In the genomic region with DNA sequence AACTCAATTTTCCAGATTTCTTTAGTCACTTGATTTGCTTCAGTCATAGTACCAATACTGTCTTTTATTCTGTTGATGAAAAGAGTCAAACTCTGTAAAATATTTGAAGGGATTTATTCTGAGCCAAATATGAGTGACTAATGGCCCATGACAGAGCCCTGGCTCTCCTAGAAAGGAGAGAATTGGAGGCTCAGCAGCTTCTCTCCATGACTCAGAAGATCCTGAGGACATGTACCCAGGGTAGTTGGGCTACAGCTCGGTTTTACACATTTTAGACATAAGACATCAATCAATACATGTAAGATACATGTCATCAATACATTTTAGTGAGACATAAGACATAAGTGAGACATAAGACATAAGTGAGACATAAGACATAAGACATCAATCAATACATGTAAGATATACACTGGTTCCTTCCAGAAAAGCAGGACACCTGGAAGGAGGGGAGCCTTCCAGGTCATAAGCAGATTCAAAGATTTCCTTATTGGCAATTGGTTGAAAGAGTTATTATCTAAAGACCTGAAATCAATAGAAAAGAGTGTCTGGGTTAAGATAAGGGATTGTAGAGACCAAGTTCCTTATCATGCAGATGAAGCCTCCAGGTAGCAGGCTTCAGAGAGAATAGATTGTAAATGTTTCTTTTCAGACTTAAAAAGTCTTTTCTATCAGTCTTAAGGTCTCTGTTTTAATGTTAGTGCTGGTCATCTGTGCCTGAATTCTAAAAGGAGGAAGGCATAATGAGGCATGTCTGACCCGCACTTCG, we compare ENCODE assay signal across 14 cellular contexts.
DNase-seq lines count a peak whose midpoint lies in the region; ATAC-seq, FAIRE-seq and TF ChIP-seq lines count a peak whose summit lies in the region.
"Had no signal": no experiment of that assay in that cellular context is flagged by ENCODE, and none has a peak within 500 bp of the region (broad histone marks: within the 10 kb centered on the region; RNA-seq: fewer than 3 reads in every experiment).

No MANE protein-coding gene starts in this region.

- ATAC-seq in HepG2 (no peak), right lobe of liver (no peak), GM21360 (IDR thresholded peaks at IDR 0.05; ENCODE audit: unreplicated experiment) (no peak)
- ATAC-seq in CD8-positive, alpha-beta T cell, result no peak

- H3K9ac ChIP-seq in HepG2 (ENCODE audit: insufficient read depth, low read depth, low read length) (no peak overlapping the region), astrocyte (ENCODE audit: low read length) (no peak overlapping the region)

- no peaks in the 10 kb centered on the region for H3K27me3 Mint-ChIP-seq in astrocyte (ENCODE audit: low read depth, unreplicated experiment)
- H3K27me3 Mint-ChIP-seq in CD8-positive, alpha-beta T cell (ENCODE audit: low read depth), result no peaks in the 10 kb centered on the region
- H3K27me3 Mint-ChIP-seq: type B pancreatic cell had no signal

- H3K4me1 ChIP-seq in HepG2 (ENCODE audit: insufficient read depth, low read length), result peaks cover 83% of the 10 kb centered on the region
- H3K4me1 ChIP-seq in right lobe of liver, result peaks cover 0 to 31% (median 13%) of the 10 kb centered on the region in 4 donors
- peaks cover 5% of the 10 kb centered on the region for H3K4me1 ChIP-seq in astrocyte (ENCODE audit: insufficient read depth, low read length)
- H3K4me1 ChIP-seq in hepatocyte (ENCODE audit: insufficient read depth), result peaks cover 23% of the 10 kb centered on the region
- no peaks in the 10 kb centered on the region for H3K4me1 ChIP-seq in CD8-positive, alpha-beta T cell (ENCODE audit: insufficient read depth, low read length)

- no peak for TF ChIP-seq EP300 in HepG2 (IDR thresholded peaks at IDR 0.05; ENCODE audit: low read depth in 2 of 2, low read length in 2 of 2)
- no peak for TF ChIP-seq EP300 in HepG2 (CRISPR knock-in tag; IDR thresholded peaks at IDR 0.05; ENCODE audit: borderline replicate concordance)

- H3K36me3 Mint-ChIP-seq in astrocyte (ENCODE audit: low read depth, unreplicated experiment), result no peaks in the 10 kb centered on the region
- no peaks in the 10 kb centered on the region for H3K36me3 Mint-ChIP-seq in CD8-positive, alpha-beta T cell
- H3K36me3 Mint-ChIP-seq: type B pancreatic cell had no signal

- 100% methylated on average over 3 of the region's 3 CpGs for WGBS in HepG2 (ENCODE audit: low lambda C conversion rate)
- 82% methylated on average over 3 of the region's 3 CpGs for WGBS in right lobe of liver (ENCODE audit: insufficient coverage, low coverage, low lambda C conversion rate, missing lambda C conversion rate)
- WGBS in hepatocyte (ENCODE audit: low lambda C conversion rate, missing lambda C conversion rate), result 71% methylated on average over 3 of the region's 3 CpGs

- no peaks in the 10 kb centered on the region for H3K36me3 ChIP-seq in HepG2 (replicated peaks in 1 of 2; ENCODE audit: control insufficient read depth in 1 of 2, insufficient read depth in 2 of 2, low read length in 2 of 2)
- no peaks in the 10 kb centered on the region for H3K36me3 ChIP-seq in right lobe of liver
- no peaks in the 10 kb centered on the region for H3K36me3 ChIP-seq in astrocyte (ENCODE audit: insufficient read depth, low read length)
- H3K36me3 ChIP-seq in hepatocyte (replicated peaks; ENCODE audit: insufficient read depth, low read depth), result no peaks in the 10 kb centered on the region
- no peaks in the 10 kb centered on the region for H3K36me3 ChIP-seq in CD8-positive, alpha-beta T cell (ENCODE audit: insufficient read depth, low read length)
- H3K36me3 ChIP-seq: SJSA1 had no signal

- in situ Hi-C loops in HepG2 (cut with HindIII; ENCODE audit: extremely low pct_ligation_motif_present, low pct_unique_long_range_greater_than_20kb), result no loop called here

- intact Hi-C loops in HepG2 (cut with micrococcal nuclease; ENCODE audit: unreplicated experiment) (no loop called here), right lobe of liver (cut with DNase I) (no loop called here)
- intact Hi-C loops in CD8-positive, alpha-beta T cell (cut with DNase I, micrococcal nuclease), result no loop called here

- H3K4me3 ChIP-seq in HepG2 (replicated peaks in 1 of 3; ENCODE audit: insufficient read depth in 1 of 3, low read depth in 2 of 3, low read length in 3 of 3), result no peak overlapping the region
- no peak overlapping the region for H3K4me3 ChIP-seq in right lobe of liver
- H3K4me3 ChIP-seq in astrocyte (ENCODE audit: insufficient read depth, low read depth, low read length), result no peak overlapping the region
- H3K4me3 ChIP-seq in hepatocyte, result no peak overlapping the region
- H3K4me3 ChIP-seq in CD8-positive, alpha-beta T cell (ENCODE audit: low read depth, low read length), result no peak overlapping the region
- H3K4me3 ChIP-seq: SJSA1 had no signal

- no peaks in the 10 kb centered on the region for H3K9me3 Mint-ChIP-seq in astrocyte (ENCODE audit: unreplicated experiment)
- H3K9me3 Mint-ChIP-seq in CD8-positive, alpha-beta T cell, result no peaks in the 10 kb centered on the region
- H3K9me3 Mint-ChIP-seq: nephron progenitor cell, type B pancreatic cell had no signal

- H3K4me3 Mint-ChIP-seq in astrocyte (ENCODE audit: unreplicated experiment), result no peak overlapping the region
- H3K4me3 Mint-ChIP-seq in CD8-positive, alpha-beta T cell, result no peak overlapping the region
- H3K4me3 Mint-ChIP-seq: type B pancreatic cell had no signal

- no peaks in the 10 kb centered on the region for H3K27me3 ChIP-seq in HepG2 (ENCODE audit: control insufficient read depth in 1 of 2, insufficient read depth in 2 of 2, low read length in 2 of 2)
- no peaks in the 10 kb centered on the region for H3K27me3 ChIP-seq in right lobe of liver
- H3K27me3 ChIP-seq in astrocyte (ENCODE audit: insufficient read depth, low read length), result no peaks in the 10 kb centered on the region
- no peaks in the 10 kb centered on the region for H3K27me3 ChIP-seq in hepatocyte
- no peaks in the 10 kb centered on the region for H3K27me3 ChIP-seq in CD8-positive, alpha-beta T cell (ENCODE audit: insufficient read depth, low read length)
- H3K27me3 ChIP-seq: SJSA1 had no signal

- CTCF ChIA-PET in HepG2 (lab: Yijun Ruan, JAX; ENCODE audit: low intra/inter-chr PET ratio, low total read pairs), result no interaction called here
- CTCF ChIA-PET in CD8-positive, alpha-beta T cell (lab: Charles Lee), result no interaction called here

- H2AFZ ChIP-seq in HepG2 (ENCODE audit: low read length) (no peak overlapping the region), astrocyte (ENCODE audit: low read depth, low read length) (no peak overlapping the region), hepatocyte (no peak overlapping the region)

- DNase-seq in HepG2 (ENCODE audit: low spot score), result no peak
- no peak for DNase-seq in right lobe of liver
- peak; percentile 42 for DNase-seq in astrocyte (ENCODE audit: low read depth)
- no peak for DNase-seq in hepatocyte (ENCODE audit: low spot score)
- DNase-seq in CD8-positive, alpha-beta T cell, result no peak
- no peak for DNase-seq in ureter (ENCODE audit: low spot score)
- no peak for DNase-seq in SHP77 treated with DMSO at 0.1 percent for 48 hours (lab: John Stamatoyannopoulos, UW)
- DNase-seq: activated CD4-positive, CD25-positive, alpha-beta regulatory T cell; erythroblast; NCI-H526 treated with DMSO at 0.1 percent for 48 hours; nephron progenitor cell had no signal

- H3K4me2 ChIP-seq in HepG2 (ENCODE audit: low read depth, low read length) (no peak overlapping the region), astrocyte (ENCODE audit: low read length) (no peak overlapping the region), hepatocyte (no peak overlapping the region)

- H3K9me2 ChIP-seq in hepatocyte (replicated peaks; ENCODE audit: insufficient read depth), result no peaks in the 10 kb centered on the region

- H3K9me3 ChIP-seq in HepG2 (ENCODE audit: low read length), result no peaks in the 10 kb centered on the region
- no peaks in the 10 kb centered on the region for H3K9me3 ChIP-seq in right lobe of liver
- H3K9me3 ChIP-seq in astrocyte (ENCODE audit: insufficient read depth, low read depth, low read length), result no peaks in the 10 kb centered on the region
- no peaks in the 10 kb centered on the region for H3K9me3 ChIP-seq in hepatocyte (ENCODE audit: low read depth)
- H3K9me3 ChIP-seq in CD8-positive, alpha-beta T cell (ENCODE audit: low read length), result no peaks in the 10 kb centered on the region
- H3K9me3 ChIP-seq: SJSA1 had no signal

- no TSS peak for BruUV-seq in HepG2 (replicated peaks; lab: Mats Ljungman, UMichigan)

- peaks cover 7% of the 10 kb centered on the region for H3K79me2 ChIP-seq in HepG2 (ENCODE audit: insufficient read depth, low read length)
- H3K79me2 ChIP-seq in astrocyte (ENCODE audit: insufficient read depth, low read length), result no peaks in the 10 kb centered on the region
- H3K79me2 ChIP-seq in hepatocyte, result no peaks in the 10 kb centered on the region

- no peak for TF ChIP-seq CTCF in HepG2 (CRISPR knock-in tag; IDR thresholded peaks at IDR 0.05)
- no peak for TF ChIP-seq CTCF in right lobe of liver (IDR thresholded peaks at IDR 0.05)
- no peak for TF ChIP-seq CTCF in astrocyte (IDR thresholded peaks at IDR 0.05; ENCODE audit: insufficient read depth, low read depth, low read length)
- no peak for TF ChIP-seq CTCF in hepatocyte (IDR thresholded peaks at IDR 0.05; ENCODE audit: poor library complexity)
- no peak for TF ChIP-seq CTCF in CD8-positive, alpha-beta T cell (IDR thresholded peaks at IDR 0.05)

- no peak overlapping the region for H3K27ac Mint-ChIP-seq in astrocyte (ENCODE audit: unreplicated experiment)
- no peak overlapping the region for H3K27ac Mint-ChIP-seq in CD8-positive, alpha-beta T cell
- H3K27ac Mint-ChIP-seq: nephron progenitor cell, type B pancreatic cell had no signal

- peaks cover 42% of the 10 kb centered on the region for H3K4me1 Mint-ChIP-seq in astrocyte (ENCODE audit: low read depth, unreplicated experiment)
- H3K4me1 Mint-ChIP-seq in CD8-positive, alpha-beta T cell (ENCODE audit: low read depth), result no peaks in the 10 kb centered on the region

- TF ChIP-seq POLR2A in HepG2 (IDR thresholded peaks at IDR 0.05; ENCODE audit: insufficient read depth in 1 of 2, low read depth in 2 of 2, low read length in 2 of 2), result no peak
- TF ChIP-seq POLR2A in right lobe of liver (IDR thresholded peaks at IDR 0.05), result no peak

- peak overlapping the region; percentile 16 for H3K27ac ChIP-seq in HepG2 (ENCODE audit: extremely low read length, insufficient read depth, low read length)
- H3K27ac ChIP-seq in right lobe of liver, result no peak overlapping the region
- H3K27ac ChIP-seq in astrocyte (ENCODE audit: low read depth, low read length), result no peak overlapping the region
- peak overlapping the region; percentile 39 for H3K27ac ChIP-seq in hepatocyte
- no peak overlapping the region for H3K27ac ChIP-seq in CD8-positive, alpha-beta T cell (ENCODE audit: low read depth, low read length)
- H3K27ac ChIP-seq: SJSA1 had no signal

- no peak for FAIRE-seq in HepG2 (lab: Jason Lieb, UNC)
- peak; percentile 54 for FAIRE-seq in astrocyte (lab: Jason Lieb, UNC)

- H4K20me1 ChIP-seq in HepG2 (ENCODE audit: insufficient read depth, low read length), result no peaks in the 10 kb centered on the region
- H4K20me1 ChIP-seq in astrocyte (ENCODE audit: insufficient read depth, low read length), result no peaks in the 10 kb centered on the region
- no peaks in the 10 kb centered on the region for H4K20me1 ChIP-seq in hepatocyte (ENCODE audit: insufficient read depth, poor library complexity, severe bottlenecking)

- POLR2A ChIA-PET in HepG2 (lab: Yijun Ruan, JAX), result no interaction called here
- POLR2A ChIA-PET in CD8-positive, alpha-beta T cell (lab: Charles Lee), result no interaction called here

- no peak for TF ChIP-seq RAD21 in HepG2 (CRISPR knock-in tag; IDR thresholded peaks at IDR 0.05)

TF ChIP-seq in HepG2, 621 proteins besides CTCF, POLR2A, EP300 and RAD21 (continues in another document):
- no peak for TF ChIP-seq PAF1 (CRISPR knock-in tag; IDR thresholded peaks at IDR 0.05)

Comparison
In these comparisons a context has a peak if more than half of its experiments do, and no peak if none do; other contexts are left out.
1. H3K27ac ChIP-seq: peak in HepG2 (single experiment) and hepatocyte (single experiment); none in right lobe of liver (0 of 3), astrocyte (single experiment) and CD8-positive, alpha-beta T cell (single experiment).